40 cellular contexts compared by ENCODE assay signal in the genomic region with DNA sequence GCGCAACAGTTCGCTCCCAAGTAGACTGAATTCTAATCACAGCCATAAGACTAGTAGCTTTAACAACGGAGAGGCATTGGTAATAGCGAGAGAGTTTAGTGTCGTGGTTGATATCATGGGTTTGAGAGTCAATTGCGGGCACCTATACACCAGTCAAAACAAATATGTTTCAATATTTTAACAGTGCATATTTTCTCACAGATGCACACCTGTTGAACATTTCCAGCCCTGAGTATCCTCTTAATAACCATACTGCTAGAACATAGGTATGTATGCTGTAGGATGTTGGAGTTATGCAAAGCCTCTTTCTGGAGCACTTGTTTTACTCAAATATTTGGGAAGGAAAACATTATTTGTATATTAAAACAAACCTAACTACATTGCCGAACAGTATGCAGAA.
"Had no signal": no experiment of that assay in that cellular context is flagged by ENCODE, and none has a peak within 500 bp of the region (broad histone marks: within the 10 kb centered on the region; RNA-seq: fewer than 3 reads in every experiment).

No MANE protein-coding gene starts in this region.

- H3K9me3 Mint-ChIP-seq: activated naive CD4-positive, alpha-beta T cell treated with anti-CD3 and anti-CD28 coated beads for 36 hours; activated naive CD4-positive, alpha-beta T cell treated with anti-CD3 and anti-CD28 coated beads, Interleukin-2, amount 50 U/mL, for 24 hours; activated naive CD4-positive, alpha-beta T cell treated with anti-CD3 and anti-CD28 coated beads, Interleukin-2, amount 50 U/mL, for 72 hours; activated naive CD8-positive, alpha-beta T cell treated with anti-CD3 and anti-CD28 coated beads for 36 hours; activated naive CD8-positive, alpha-beta T cell treated with anti-CD3 and anti-CD28 coated beads, Interleukin-2, amount 10 ng/mL, durations not matched to agents 7 days and 5 days; activated naive CD8-positive, alpha-beta T cell treated with anti-CD3 and anti-CD28 coated beads, Interleukin-2, amount 50 U/mL, for 24 hours; activated T-cell treated with anti-CD3 and anti-CD28 coated beads, Interleukin-2, amount 50 U/mL, for 24 hours; activated T-cell treated with anti-CD3 and anti-CD28 coated beads, Interleukin-2, amount 50 U/mL, for 4 hours; activated T-helper 1 cell treated with anti-CD3 and anti-CD28 coated beads, Interleukin-12 subunit alpha, Interleukin-12 subunit beta, Interleukin-2, Interleukin-4 antibody, amounts not matched to agents 30 ng/mL and 10 ng/mL and 1 ng/mL, durations not matched to agents 14 hours and 24 hours and 36 hours; activated T-helper 17 cell treated with anti-CD3 and anti-CD28 coated beads, Interleukin-2, amount 50 U/mL, for 72 hours; activated T-helper 2 cell treated with anti-CD3 and anti-CD28 coated beads, Interferon-gamma antibody, Interleukin-2, Interleukin-4, amounts not matched to agents 10 μg/mL and 5 μg/mL and 100 μg/mL, durations not matched to agents 14 hours and 24 hours and 36 hours; brain; central memory CD8-positive, alpha-beta T cell had no signal

- H3K4me3 Mint-ChIP-seq: activated naive CD4-positive, alpha-beta T cell treated with anti-CD3 and anti-CD28 coated beads for 36 hours; activated naive CD4-positive, alpha-beta T cell treated with anti-CD3 and anti-CD28 coated beads, Interleukin-2, amount 10 ng/mL, durations not matched to agents 7 days and 5 days; activated naive CD4-positive, alpha-beta T cell treated with anti-CD3 and anti-CD28 coated beads, Interleukin-2, amount 50 U/mL, for 24 hours; activated naive CD8-positive, alpha-beta T cell; activated naive CD8-positive, alpha-beta T cell treated with anti-CD3 and anti-CD28 coated beads for 36 hours; activated naive CD8-positive, alpha-beta T cell treated with anti-CD3 and anti-CD28 coated beads, Interleukin-2, amount 10 ng/mL, durations not matched to agents 7 days and 5 days; activated naive CD8-positive, alpha-beta T cell treated with anti-CD3 and anti-CD28 coated beads, Interleukin-2, amount 50 U/mL, for 24 hours; activated T-cell treated with anti-CD3 and anti-CD28 coated beads, Interleukin-2, amount 50 U/mL, for 24 hours; activated T-cell treated with anti-CD3 and anti-CD28 coated beads, Interleukin-2, amount 50 U/mL, for 4 hours; activated T-cell treated with anti-CD3 and anti-CD28 coated beads, Interleukin-2, amount 50 U/mL, for 72 hours; activated T-helper 1 cell treated with anti-CD3 and anti-CD28 coated beads, Interleukin-12 subunit alpha, Interleukin-12 subunit beta, Interleukin-2, Interleukin-4 antibody, amounts not matched to agents 30 ng/mL and 10 ng/mL and 1 ng/mL, durations not matched to agents 14 hours and 24 hours and 36 hours; activated T-helper 17 cell treated with anti-CD3 and anti-CD28 coated beads, Interleukin-2, amount 50 U/mL, for 72 hours; brain; central memory CD8-positive, alpha-beta T cell had no signal

- H3K9me3 ChIP-seq: adrenal gland, ascending aorta, body of pancreas, breast epithelium had no signal

- H3K27me3 Mint-ChIP-seq: activated naive CD4-positive, alpha-beta T cell treated with anti-CD3 and anti-CD28 coated beads, Interleukin-2, amount 50 U/mL, for 24 hours; activated naive CD8-positive, alpha-beta T cell; activated naive CD8-positive, alpha-beta T cell treated with anti-CD3 and anti-CD28 coated beads for 36 hours; activated naive CD8-positive, alpha-beta T cell treated with anti-CD3 and anti-CD28 coated beads, Interleukin-2, amount 10 ng/mL, durations not matched to agents 7 days and 5 days; activated naive CD8-positive, alpha-beta T cell treated with anti-CD3 and anti-CD28 coated beads, Interleukin-2, amount 50 U/mL, for 24 hours; activated T-cell treated with anti-CD3 and anti-CD28 coated beads, Interleukin-2, amount 50 U/mL, for 24 hours; activated T-helper 17 cell treated with anti-CD3 and anti-CD28 coated beads, Interleukin-2, amount 50 U/mL, for 72 hours; central memory CD8-positive, alpha-beta T cell had no signal

- H3K4me1 ChIP-seq: adrenal gland, ascending aorta, breast epithelium had no signal

- H3K4me3 ChIP-seq: adrenal gland, ascending aorta, body of pancreas, breast epithelium, cardiac muscle cell had no signal

- H3K36me3 ChIP-seq: adrenal gland, ascending aorta, brain microvascular endothelial cell, breast epithelium, cardiac muscle cell had no signal

- H3K27me3 ChIP-seq: adrenal gland, ascending aorta, body of pancreas, brain microvascular endothelial cell, breast epithelium, cardiac muscle cell had no signal

- FAIRE-seq: astrocyte, bronchial epithelial cell had no signal

- H3K36me3 Mint-ChIP-seq: activated naive CD4-positive, alpha-beta T cell treated with anti-CD3 and anti-CD28 coated beads, Interleukin-2, amount 10 ng/mL, durations not matched to agents 7 days and 5 days; activated naive CD4-positive, alpha-beta T cell treated with anti-CD3 and anti-CD28 coated beads, Interleukin-2, amount 50 U/mL, for 24 hours; activated naive CD4-positive, alpha-beta T cell treated with anti-CD3 and anti-CD28 coated beads, Interleukin-2, amount 50 U/mL, for 72 hours; activated naive CD8-positive, alpha-beta T cell; activated naive CD8-positive, alpha-beta T cell treated with anti-CD3 and anti-CD28 coated beads for 36 hours; activated naive CD8-positive, alpha-beta T cell treated with anti-CD3 and anti-CD28 coated beads, Interleukin-2, amount 10 ng/mL, durations not matched to agents 7 days and 5 days; brain had no signal

- ATAC-seq: activated naive CD4-positive, alpha-beta T cell treated with anti-CD3 and anti-CD28 coated beads, Interleukin-2, amount 50 U/mL, for 72 hours; activated naive CD8-positive, alpha-beta T cell treated with anti-CD3 and anti-CD28 coated beads, Interleukin-2, amount 50 U/mL, for 24 hours; activated T-cell treated with anti-CD3 and anti-CD28 coated beads, Interleukin-2, amount 50 U/mL, for 4 hours; activated T-cell treated with anti-CD3 and anti-CD28 coated beads, Interleukin-2, amount 50 U/mL, for 72 hours; activated T-helper 17 cell treated with anti-CD3 and anti-CD28 coated beads, Interleukin-2, amount 50 U/mL, for 72 hours; body of pancreas had no signal

- H3K27ac ChIP-seq: adrenal gland, ascending aorta, body of pancreas, brain microvascular endothelial cell, breast epithelium, cardiac muscle cell had no signal

- H3K27ac Mint-ChIP-seq: activated naive CD4-positive, alpha-beta T cell treated with anti-CD3 and anti-CD28 coated beads for 36 hours; activated naive CD4-positive, alpha-beta T cell treated with anti-CD3 and anti-CD28 coated beads, Interleukin-2, amount 10 ng/mL, durations not matched to agents 7 days and 5 days; activated naive CD4-positive, alpha-beta T cell treated with anti-CD3 and anti-CD28 coated beads, Interleukin-2, amount 50 U/mL, for 24 hours; activated naive CD4-positive, alpha-beta T cell treated with anti-CD3 and anti-CD28 coated beads, Interleukin-2, amount 50 U/mL, for 72 hours; activated naive CD8-positive, alpha-beta T cell; activated naive CD8-positive, alpha-beta T cell treated with anti-CD3 and anti-CD28 coated beads for 36 hours; activated naive CD8-positive, alpha-beta T cell treated with anti-CD3 and anti-CD28 coated beads, Interleukin-2, amount 10 ng/mL, durations not matched to agents 7 days and 5 days; activated naive CD8-positive, alpha-beta T cell treated with anti-CD3 and anti-CD28 coated beads, Interleukin-2, amount 50 U/mL, for 24 hours; activated T-cell treated with anti-CD3 and anti-CD28 coated beads, Interleukin-2, amount 50 U/mL, for 24 hours; activated T-cell treated with anti-CD3 and anti-CD28 coated beads, Interleukin-2, amount 50 U/mL, for 72 hours; activated T-helper 1 cell treated with anti-CD3 and anti-CD28 coated beads, Interleukin-12 subunit alpha, Interleukin-12 subunit beta, Interleukin-2, Interleukin-4 antibody, amounts not matched to agents 30 ng/mL and 10 ng/mL and 1 ng/mL, durations not matched to agents 14 hours and 24 hours and 36 hours; activated T-helper 17 cell treated with anti-CD3 and anti-CD28 coated beads, Interleukin-2, amount 50 U/mL, for 72 hours; activated T-helper 2 cell treated with anti-CD3 and anti-CD28 coated beads, Interferon-gamma antibody, Interleukin-2, Interleukin-4, amounts not matched to agents 10 μg/mL and 5 μg/mL and 100 μg/mL, durations not matched to agents 14 hours and 24 hours and 36 hours; brain had no signal

- H3K4me1 Mint-ChIP-seq: activated naive CD4-positive, alpha-beta T cell treated with anti-CD3 and anti-CD28 coated beads, Interleukin-2, amount 50 U/mL, for 24 hours; activated naive CD8-positive, alpha-beta T cell treated with anti-CD3 and anti-CD28 coated beads, Interleukin-2, amount 10 ng/mL, durations not matched to agents 7 days and 5 days; activated T-helper 17 cell treated with anti-CD3 and anti-CD28 coated beads, Interleukin-2, amount 50 U/mL, for 72 hours; central memory CD8-positive, alpha-beta T cell had no signal

- DNase-seq: activated effector memory CD4-positive, alpha-beta T cell treated with anti-CD3 and anti-CD28 coated beads, Interleukin-2, amount 50 U/mL, for 16 hours; activated effector memory CD4-positive, alpha-beta T cell treated with Interleukin-2 at 50 U/mL for 16 hours; activated gamma-delta T cell; activated gamma-delta T cell treated with Interleukin-2 at 50 U/mL for 16 hours; activated naive CD4-positive, alpha-beta T cell; activated naive CD4-positive, alpha-beta T cell treated with anti-CD3 and anti-CD28 coated beads for 36 hours; activated naive CD4-positive, alpha-beta T cell treated with anti-CD3 and anti-CD28 coated beads, Interleukin-2, amount 10 ng/mL, durations not matched to agents 7 days and 5 days; activated naive CD4-positive, alpha-beta T cell treated with anti-CD3 and anti-CD28 coated beads, Interleukin-2, amount 50 U/mL, for 16 hours; activated naive CD4-positive, alpha-beta T cell treated with Interleukin-2 at 50 U/mL for 16 hours; activated naive CD8-positive, alpha-beta T cell treated with anti-CD3 and anti-CD28 coated beads for 36 hours; activated naive CD8-positive, alpha-beta T cell treated with anti-CD3 and anti-CD28 coated beads, Interleukin-2, amount 10 ng/mL, durations not matched to agents 7 days and 5 days; activated naive CD8-positive, alpha-beta T cell treated with anti-CD3 and anti-CD28 coated beads, Interleukin-2, amount 50 U/mL, for 24 hours; activated T-cell treated with anti-CD3 and anti-CD28 coated beads, Interleukin-2, amount 50 U/mL, for 1 hour; activated T-cell treated with anti-CD3 and anti-CD28 coated beads, Interleukin-2, amount 50 U/mL, for 24 hours; activated T-cell treated with anti-CD3 and anti-CD28 coated beads, Interleukin-2, amount 50 U/mL, for 4 hours; activated T-cell treated with anti-CD3 and anti-CD28 coated beads, Interleukin-2, amount 50 U/mL, for 48 hours; activated T-cell treated with anti-CD3 and anti-CD28 coated beads, Interleukin-2, amount 50 U/mL, for 72 hours; adrenal gland; amniotic stem cell; amygdala; anterior cingulate cortex; aorta; body of pancreas; caudate nucleus; central memory CD4-positive, alpha-beta T cell; cerebellar nuclear complex had no signal
